Comparison of ENCODE assay signal across 2 cellular contexts in the genomic region with DNA sequence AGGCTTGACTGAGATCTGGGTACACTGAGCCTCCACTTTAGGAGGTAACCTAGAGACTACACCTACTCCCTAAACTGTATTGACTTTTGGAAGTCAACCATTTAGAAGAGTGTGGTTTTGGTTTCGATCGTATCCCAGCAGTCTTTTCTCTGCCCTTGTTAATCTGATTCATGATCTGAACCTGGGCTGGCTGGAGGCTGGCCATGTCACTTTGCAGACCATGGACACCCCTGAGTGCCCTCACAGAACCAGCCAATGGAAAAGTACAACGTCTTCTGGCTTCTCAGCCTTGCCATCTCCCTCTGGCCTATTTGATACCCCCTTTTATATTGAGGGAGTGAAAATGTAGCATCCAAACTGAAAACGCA.
TF ChIP-seq lines count a peak whose summit lies in the region.

No MANE protein-coding gene starts in this region.

TF ChIP-seq in liver, 16 proteins besides CTCF, POLR2A, EP300 and RAD21:
- TF ChIP-seq MAX (IDR thresholded peaks at IDR 0.05) (no peak), TAF1 (conservative IDR thresholded peaks at IDR 0.05) (no peak), FOXA2 (IDR thresholded peaks at IDR 0.05) (no peak), YY1 (IDR thresholded peaks at IDR 0.05) (peak; percentile 71), HNF4G (IDR thresholded peaks at IDR 0.05) (no peak), GABPA (IDR thresholded peaks at IDR 0.05 in 1 of 2, conservative IDR thresholded peaks at IDR 0.05 in 1 of 2) (no peak), ZBTB33 (IDR thresholded peaks at IDR 0.05) (no peak), NR2F2 (IDR thresholded peaks at IDR 0.05) (no peak), HNF4A (conservative IDR thresholded peaks at IDR 0.05) (peak in 1 of 2 donors; percentile 37), SP1 (IDR thresholded peaks at IDR 0.05) (no peak), JUND (IDR thresholded peaks at IDR 0.05) (peak in 1 of 2 donors; percentile 12), FOXA1 (IDR thresholded peaks at IDR 0.05) (no peak), RXRA (IDR thresholded peaks at IDR 0.05) (peak; percentile 10 to 54), EGR1 (IDR thresholded peaks at IDR 0.05; ENCODE audit: low read depth in 2 of 2) (no peak)
- TF ChIP-seq, protein P1, sequence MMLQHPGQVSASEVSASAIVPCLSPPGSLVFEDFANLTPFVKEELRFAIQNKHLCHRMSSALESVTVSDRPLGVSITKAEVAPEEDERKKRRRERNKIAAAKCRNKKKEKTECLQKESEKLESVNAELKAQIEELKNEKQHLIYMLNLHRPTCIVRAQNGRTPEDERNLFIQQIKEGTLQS (IDR thresholded peaks at IDR 0.05): no peak
- TF ChIP-seq, protein P2, sequence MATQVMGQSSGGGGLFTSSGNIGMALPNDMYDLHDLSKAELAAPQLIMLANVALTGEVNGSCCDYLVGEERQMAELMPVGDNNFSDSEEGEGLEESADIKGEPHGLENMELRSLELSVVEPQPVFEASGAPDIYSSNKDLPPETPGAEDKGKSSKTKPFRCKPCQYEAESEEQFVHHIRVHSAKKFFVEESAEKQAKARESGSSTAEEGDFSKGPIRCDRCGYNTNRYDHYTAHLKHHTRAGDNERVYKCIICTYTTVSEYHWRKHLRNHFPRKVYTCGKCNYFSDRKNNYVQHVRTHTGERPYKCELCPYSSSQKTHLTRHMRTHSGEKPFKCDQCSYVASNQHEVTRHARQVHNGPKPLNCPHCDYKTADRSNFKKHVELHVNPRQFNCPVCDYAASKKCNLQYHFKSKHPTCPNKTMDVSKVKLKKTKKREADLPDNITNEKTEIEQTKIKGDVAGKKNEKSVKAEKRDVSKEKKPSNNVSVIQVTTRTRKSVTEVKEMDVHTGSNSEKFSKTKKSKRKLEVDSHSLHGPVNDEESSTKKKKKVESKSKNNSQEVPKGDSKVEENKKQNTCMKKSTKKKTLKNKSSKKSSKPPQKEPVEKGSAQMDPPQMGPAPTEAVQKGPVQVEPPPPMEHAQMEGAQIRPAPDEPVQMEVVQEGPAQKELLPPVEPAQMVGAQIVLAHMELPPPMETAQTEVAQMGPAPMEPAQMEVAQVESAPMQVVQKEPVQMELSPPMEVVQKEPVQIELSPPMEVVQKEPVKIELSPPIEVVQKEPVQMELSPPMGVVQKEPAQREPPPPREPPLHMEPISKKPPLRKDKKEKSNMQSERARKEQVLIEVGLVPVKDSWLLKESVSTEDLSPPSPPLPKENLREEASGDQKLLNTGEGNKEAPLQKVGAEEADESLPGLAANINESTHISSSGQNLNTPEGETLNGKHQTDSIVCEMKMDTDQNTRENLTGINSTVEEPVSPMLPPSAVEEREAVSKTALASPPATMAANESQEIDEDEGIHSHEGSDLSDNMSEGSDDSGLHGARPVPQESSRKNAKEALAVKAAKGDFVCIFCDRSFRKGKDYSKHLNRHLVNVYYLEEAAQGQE (IDR thresholded peaks at IDR 0.05): no peak

TF ChIP-seq in HepG2, 621 proteins besides CTCF, POLR2A, EP300 and RAD21:
- TF ChIP-seq GATAD1 (CRISPR knock-in tag; IDR thresholded peaks at IDR 0.05): no peak
TF ChIP-seq in HepG2: peak in this region for 0.
